Comparison of ENCODE assay signal across 15 cellular contexts in the genomic region with DNA sequence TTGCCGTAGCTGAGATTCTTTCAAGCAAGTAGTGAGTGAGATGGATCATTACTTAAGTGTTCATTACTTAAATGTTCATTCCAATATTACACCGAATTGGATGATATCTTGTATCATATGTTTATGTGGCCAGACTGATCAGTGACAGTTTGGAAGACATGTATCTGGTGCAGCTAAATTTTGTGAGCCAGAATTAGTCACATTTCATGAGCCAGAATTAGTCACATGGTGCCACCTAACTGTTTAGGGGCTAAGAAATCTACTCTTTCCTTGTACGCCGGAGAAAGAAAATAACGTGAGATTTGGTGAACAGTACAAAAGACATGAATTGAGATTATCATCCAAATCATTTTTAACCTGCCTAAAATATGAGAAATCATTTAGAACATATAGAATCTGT.
DNase-seq lines count a peak whose midpoint lies in the region; ATAC-seq, FAIRE-seq and TF ChIP-seq lines count a peak whose summit lies in the region.
"Had no signal": no experiment of that assay in that cellular context is flagged by ENCODE, and none has a peak within 500 bp of the region (broad histone marks: within the 10 kb centered on the region; RNA-seq: fewer than 3 reads in every experiment).

No MANE protein-coding gene starts in this region.

- ATAC-seq in WTC11 (no peak), GM21786 (IDR thresholded peaks at IDR 0.05; ENCODE audit: unreplicated experiment) (no peak)

- TF ChIP-seq EP300 in suprapubic skin (IDR thresholded peaks at IDR 0.05): no peak

- H3K36me3 Mint-ChIP-seq in astrocyte (ENCODE audit: low read depth, unreplicated experiment) (no peaks in the 10 kb centered on the region), WTC11 (no peaks in the 10 kb centered on the region)
- H3K36me3 Mint-ChIP-seq: CD4-positive, CD25-positive, alpha-beta regulatory T cell had no signal

- intact Hi-C loops in spleen (cut with DNase I; ENCODE audit: low total_unique reads): loop anchor here (5.0 kb wide), 1 partner anchor 242 kb away; no protein-coding TSS in a partner anchor

- peak overlapping the region; percentile 26 for H2AFZ ChIP-seq in astrocyte (ENCODE audit: low read depth, low read length)

- H3K27me3 Mint-ChIP-seq in astrocyte (ENCODE audit: low read depth, unreplicated experiment) (no peaks in the 10 kb centered on the region), WTC11 (ENCODE audit: low read depth) (no peaks in the 10 kb centered on the region)
- H3K27me3 Mint-ChIP-seq: activated CD4-positive, alpha-beta T cell treated with anti-CD3 and anti-CD28 coated beads, Interleukin-2, amount 10 ng/mL, durations not matched to agents 7 days and 5 days; CD4-positive, CD25-positive, alpha-beta regulatory T cell had no signal

- H4K20me1 ChIP-seq in astrocyte (ENCODE audit: insufficient read depth, low read length): no peaks in the 10 kb centered on the region

- H3K9ac ChIP-seq in astrocyte (ENCODE audit: low read length): peak overlapping the region; percentile 66

- H3K27ac Mint-ChIP-seq in astrocyte (ENCODE audit: unreplicated experiment): no peak overlapping the region
- H3K27ac Mint-ChIP-seq in WTC11: no peak overlapping the region
- H3K27ac Mint-ChIP-seq: activated CD4-positive, alpha-beta T cell treated with anti-CD3 and anti-CD28 coated beads, Interleukin-2, amount 10 ng/mL, durations not matched to agents 7 days and 5 days; T-helper 2 cell treated with Interferon-gamma antibody and Interleukin-4, amounts not matched to agents 5 μg/mL and 100 μg/mL, for 36 hours had no signal

- TF ChIP-seq CTCF in astrocyte (IDR thresholded peaks at IDR 0.05; ENCODE audit: insufficient read depth, low read depth, low read length): no peak
- TF ChIP-seq CTCF in suprapubic skin (IDR thresholded peaks at IDR 0.05): no peak
- TF ChIP-seq CTCF in WTC11 (IDR thresholded peaks at IDR 0.05): no peak
- no peak for TF ChIP-seq CTCF in spleen (IDR thresholded peaks at IDR 0.05 in 8 of 11, conservative IDR thresholded peaks at IDR 0.05 in 3 of 11)

- H3K4me1 Mint-ChIP-seq in astrocyte (ENCODE audit: low read depth, unreplicated experiment) (no peaks in the 10 kb centered on the region), WTC11 (no peaks in the 10 kb centered on the region)
- H3K4me1 Mint-ChIP-seq: activated CD4-positive, alpha-beta T cell treated with anti-CD3 and anti-CD28 coated beads, Interleukin-2, amount 10 ng/mL, durations not matched to agents 7 days and 5 days; CD4-positive, CD25-positive, alpha-beta regulatory T cell had no signal

- CTCF ChIA-PET in WTC11 (lab: Charles Lee): no interaction called here

- no peak for FAIRE-seq in astrocyte (lab: Jason Lieb, UNC)

- 83% methylated on average over 5 of the region's 5 CpGs for WGBS in suprapubic skin
- 90 to 94% (median 93%) methylated on average over 5 of the region's 5 CpGs for WGBS in spleen, 5 donors

- H3K36me3 ChIP-seq in astrocyte (ENCODE audit: insufficient read depth, low read length) (no peaks in the 10 kb centered on the region), suprapubic skin (no peaks in the 10 kb centered on the region), spleen (no peaks in the 10 kb centered on the region)
- H3K36me3 ChIP-seq: thyroid gland had no signal

- H3K4me3 ChIP-seq in astrocyte (ENCODE audit: insufficient read depth, low read depth, low read length) (no peak overlapping the region), suprapubic skin (no peak overlapping the region), spleen (no peak overlapping the region)
- H3K4me3 ChIP-seq: thyroid gland had no signal

- TF ChIP-seq POLR2A in suprapubic skin (IDR thresholded peaks at IDR 0.05): no peak
- TF ChIP-seq POLR2A in spleen (IDR thresholded peaks at IDR 0.05): no peak

- DNase-seq in HS-27A (ENCODE audit: low read depth) (peak; percentile 64), astrocyte (ENCODE audit: low read depth) (peak; percentile 62), medulla oblongata (ENCODE audit: extremely low spot score) (peak; percentile 71), suprapubic skin (ENCODE audit: low spot score in 2 of 2) (no peak), WTC11 (ENCODE audit: low spot score) (no peak), iPS-NIHi11 (ENCODE audit: low spot score) (no peak), spleen (no peak)
- DNase-seq: activated CD4-positive, alpha-beta T cell treated with anti-CD3 and anti-CD28 coated beads, Interleukin-2, amount 10 ng/mL, durations not matched to agents 7 days and 5 days; activated T-cell treated with anti-CD3 and anti-CD28 coated beads, Interleukin-2, amount 50 U/mL, for 1 hour; CD4-positive, CD25-positive, alpha-beta regulatory T cell; mesendoderm; NCI-H2029 had no signal

- H3K9me3 Mint-ChIP-seq in astrocyte (ENCODE audit: unreplicated experiment) (no peaks in the 10 kb centered on the region), WTC11 (no peaks in the 10 kb centered on the region)
- H3K9me3 Mint-ChIP-seq: activated CD4-positive, alpha-beta T cell treated with anti-CD3 and anti-CD28 coated beads, Interleukin-2, amount 10 ng/mL, durations not matched to agents 7 days and 5 days; CD4-positive, CD25-positive, alpha-beta regulatory T cell; T-helper 2 cell treated with Interferon-gamma antibody and Interleukin-4, amounts not matched to agents 5 μg/mL and 100 μg/mL, for 36 hours had no signal

- H3K4me3 Mint-ChIP-seq in astrocyte (ENCODE audit: unreplicated experiment) (no peak overlapping the region), WTC11 (no peak overlapping the region)
- H3K4me3 Mint-ChIP-seq: activated CD4-positive, alpha-beta T cell treated with anti-CD3 and anti-CD28 coated beads, Interleukin-2, amount 10 ng/mL, durations not matched to agents 7 days and 5 days; CD4-positive, CD25-positive, alpha-beta regulatory T cell; T-helper 2 cell treated with Interferon-gamma antibody and Interleukin-4, amounts not matched to agents 5 μg/mL and 100 μg/mL, for 36 hours had no signal

- no peaks in the 10 kb centered on the region for H3K27me3 ChIP-seq in astrocyte (ENCODE audit: insufficient read depth, low read length)
- H3K27me3 ChIP-seq in suprapubic skin: no peaks in the 10 kb centered on the region
- no peaks in the 10 kb centered on the region for H3K27me3 ChIP-seq in spleen (replicated peaks in 1 of 7)
- H3K27me3 ChIP-seq: thyroid gland had no signal

- POLR2A ChIA-PET in WTC11 (lab: Charles Lee): no interaction called here

- H3K4me2 ChIP-seq in astrocyte (ENCODE audit: low read length): peak overlapping the region; percentile 69

- H3K9me3 ChIP-seq in astrocyte (ENCODE audit: insufficient read depth, low read depth, low read length): no peaks in the 10 kb centered on the region
- H3K9me3 ChIP-seq in suprapubic skin: no peaks in the 10 kb centered on the region
- no peaks in the 10 kb centered on the region for H3K9me3 ChIP-seq in spleen
- H3K9me3 ChIP-seq: thyroid gland had no signal

- no peaks in the 10 kb centered on the region for H3K79me2 ChIP-seq in astrocyte (ENCODE audit: insufficient read depth, low read length)

- H3K27ac ChIP-seq in astrocyte (ENCODE audit: low read depth, low read length): peak overlapping the region; percentile 63
- peak overlapping the region; percentile 58 for H3K27ac ChIP-seq in suprapubic skin
- no peak overlapping the region for H3K27ac ChIP-seq in spleen
- H3K27ac ChIP-seq: thyroid gland had no signal

- peaks cover 10% of the 10 kb centered on the region for H3K4me1 ChIP-seq in astrocyte (ENCODE audit: insufficient read depth, low read length)
- H3K4me1 ChIP-seq in suprapubic skin: no peaks in the 10 kb centered on the region
- no peaks in the 10 kb centered on the region for H3K4me1 ChIP-seq in spleen
- H3K4me1 ChIP-seq: thyroid gland had no signal

TF ChIP-seq in WTC11, 78 proteins besides CTCF, POLR2A, EP300 and RAD21 (continues in another document):
- TF ChIP-seq ESRRA (CRISPR knock-in tag; IDR thresholded peaks at IDR 0.05; ENCODE audit: borderline replicate concordance): no peak
- TF ChIP-seq, protein P1, sequence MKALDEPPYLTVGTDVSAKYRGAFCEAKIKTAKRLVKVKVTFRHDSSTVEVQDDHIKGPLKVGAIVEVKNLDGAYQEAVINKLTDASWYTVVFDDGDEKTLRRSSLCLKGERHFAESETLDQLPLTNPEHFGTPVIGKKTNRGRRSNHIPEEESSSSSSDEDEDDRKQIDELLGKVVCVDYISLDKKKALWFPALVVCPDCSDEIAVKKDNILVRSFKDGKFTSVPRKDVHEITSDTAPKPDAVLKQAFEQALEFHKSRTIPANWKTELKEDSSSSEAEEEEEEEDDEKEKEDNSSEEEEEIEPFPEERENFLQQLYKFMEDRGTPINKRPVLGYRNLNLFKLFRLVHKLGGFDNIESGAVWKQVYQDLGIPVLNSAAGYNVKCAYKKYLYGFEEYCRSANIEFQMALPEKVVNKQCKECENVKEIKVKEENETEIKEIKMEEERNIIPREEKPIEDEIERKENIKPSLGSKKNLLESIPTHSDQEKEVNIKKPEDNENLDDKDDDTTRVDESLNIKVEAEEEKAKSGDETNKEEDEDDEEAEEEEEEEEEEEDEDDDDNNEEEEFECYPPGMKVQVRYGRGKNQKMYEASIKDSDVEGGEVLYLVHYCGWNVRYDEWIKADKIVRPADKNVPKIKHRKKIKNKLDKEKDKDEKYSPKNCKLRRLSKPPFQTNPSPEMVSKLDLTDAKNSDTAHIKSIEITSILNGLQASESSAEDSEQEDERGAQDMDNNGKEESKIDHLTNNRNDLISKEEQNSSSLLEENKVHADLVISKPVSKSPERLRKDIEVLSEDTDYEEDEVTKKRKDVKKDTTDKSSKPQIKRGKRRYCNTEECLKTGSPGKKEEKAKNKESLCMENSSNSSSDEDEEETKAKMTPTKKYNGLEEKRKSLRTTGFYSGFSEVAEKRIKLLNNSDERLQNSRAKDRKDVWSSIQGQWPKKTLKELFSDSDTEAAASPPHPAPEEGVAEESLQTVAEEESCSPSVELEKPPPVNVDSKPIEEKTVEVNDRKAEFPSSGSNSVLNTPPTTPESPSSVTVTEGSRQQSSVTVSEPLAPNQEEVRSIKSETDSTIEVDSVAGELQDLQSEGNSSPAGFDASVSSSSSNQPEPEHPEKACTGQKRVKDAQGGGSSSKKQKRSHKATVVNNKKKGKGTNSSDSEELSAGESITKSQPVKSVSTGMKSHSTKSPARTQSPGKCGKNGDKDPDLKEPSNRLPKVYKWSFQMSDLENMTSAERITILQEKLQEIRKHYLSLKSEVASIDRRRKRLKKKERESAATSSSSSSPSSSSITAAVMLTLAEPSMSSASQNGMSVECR (CRISPR knock-in tag; IDR thresholded peaks at IDR 0.05; ENCODE audit: borderline replicate concordance): no peak
- TF ChIP-seq, protein P2, sequence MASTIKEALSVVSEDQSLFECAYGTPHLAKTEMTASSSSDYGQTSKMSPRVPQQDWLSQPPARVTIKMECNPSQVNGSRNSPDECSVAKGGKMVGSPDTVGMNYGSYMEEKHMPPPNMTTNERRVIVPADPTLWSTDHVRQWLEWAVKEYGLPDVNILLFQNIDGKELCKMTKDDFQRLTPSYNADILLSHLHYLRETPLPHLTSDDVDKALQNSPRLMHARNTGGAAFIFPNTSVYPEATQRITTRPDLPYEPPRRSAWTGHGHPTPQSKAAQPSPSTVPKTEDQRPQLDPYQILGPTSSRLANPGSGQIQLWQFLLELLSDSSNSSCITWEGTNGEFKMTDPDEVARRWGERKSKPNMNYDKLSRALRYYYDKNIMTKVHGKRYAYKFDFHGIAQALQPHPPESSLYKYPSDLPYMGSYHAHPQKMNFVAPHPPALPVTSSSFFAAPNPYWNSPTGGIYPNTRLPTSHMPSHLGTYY (CRISPR knock-in tag; IDR thresholded peaks at IDR 0.05): no peak
- TF ChIP-seq RORB (CRISPR knock-in tag; IDR thresholded peaks at IDR 0.05): no peak
- TF ChIP-seq JUN (CRISPR knock-in tag; IDR thresholded peaks at IDR 0.05): no peak

Comparison
In these comparisons a context has a peak if more than half of its experiments do, and no peak if none do; other contexts are left out.
1. DNase-seq: peak in HS-27A (single experiment), astrocyte (single experiment) and medulla oblongata (single experiment); none in suprapubic skin (0 of 2), WTC11 (single experiment), iPS-NIHi11 (single experiment) and spleen (single experiment).
2. H3K27ac ChIP-seq: peak in astrocyte (single experiment) and suprapubic skin (single experiment); none in spleen (0 of 8).